Comparison of ENCODE assay signal across 1 cellular context in genomic region chr1:32255072-32256071, GRCh38.
TF ChIP-seq lines count a peak whose summit lies in the region.

No MANE protein-coding gene starts in this region.

TF ChIP-seq in IMR-90, 13 proteins besides CTCF, POLR2A, EP300 and RAD21:
- TF ChIP-seq CEBPB (IDR thresholded peaks at IDR 0.05; ENCODE audit: low read depth, low read length) (no peak), MAFK (IDR thresholded peaks at IDR 0.05; ENCODE audit: low read depth, low read length) (no peak)
- TF ChIP-seq, protein P1, sequence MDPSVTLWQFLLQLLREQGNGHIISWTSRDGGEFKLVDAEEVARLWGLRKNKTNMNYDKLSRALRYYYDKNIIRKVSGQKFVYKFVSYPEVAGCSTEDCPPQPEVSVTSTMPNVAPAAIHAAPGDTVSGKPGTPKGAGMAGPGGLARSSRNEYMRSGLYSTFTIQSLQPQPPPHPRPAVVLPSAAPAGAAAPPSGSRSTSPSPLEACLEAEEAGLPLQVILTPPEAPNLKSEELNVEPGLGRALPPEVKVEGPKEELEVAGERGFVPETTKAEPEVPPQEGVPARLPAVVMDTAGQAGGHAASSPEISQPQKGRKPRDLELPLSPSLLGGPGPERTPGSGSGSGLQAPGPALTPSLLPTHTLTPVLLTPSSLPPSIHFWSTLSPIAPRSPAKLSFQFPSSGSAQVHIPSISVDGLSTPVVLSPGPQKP (IDR thresholded peaks at IDR 0.05; ENCODE audit: borderline replicate concordance, low read depth, low read length) = no peak
TF ChIP-seq in IMR-90: peak in this region for 0.
